Comparison of ENCODE assay signal across 7 cellular contexts in genomic region chr1:28510350-28511223, GRCh38. TPM values are rescaled to one million over a fixed set of nuclear protein-coding genes. Genes with fewer than 3 reads are reported as not detected.
DNase-seq lines count a peak whose midpoint lies in the region; ATAC-seq and TF ChIP-seq lines count a peak whose summit lies in the region.

No MANE protein-coding gene starts in this region.

- H3K27me3 ChIP-seq in GM23248 (replicated peaks; ENCODE audit: insufficient read depth) (no peaks in the 10 kb centered on the region), Panc1 (ENCODE audit: control insufficient read depth, insufficient read depth, low read length) (no peaks in the 10 kb centered on the region), mammary epithelial cell (ENCODE audit: insufficient read depth, low read length) (no peaks in the 10 kb centered on the region), neutrophil (no peaks in the 10 kb centered on the region)

- 72 to 73% methylated on average over 8 of the region's 8 CpGs for WGBS in GM23248 (ENCODE audit: low coverage in 1 of 2, low lambda C conversion rate in 2 of 2, missing lambda C conversion rate in 2 of 2), 2 experiments
- 62% methylated on average over 8 of the region's 8 CpGs for WGBS in mammary epithelial cell (ENCODE audit: low coverage, missing lambda C conversion rate)

- peaks cover 20% of the 10 kb centered on the region for H3K4me1 ChIP-seq in GM23248 (ENCODE audit: insufficient read depth)
- H3K4me1 ChIP-seq in Panc1 (ENCODE audit: control insufficient read depth, insufficient read depth, low read length): peaks cover 34% of the 10 kb centered on the region
- peaks cover 21% of the 10 kb centered on the region for H3K4me1 ChIP-seq in mammary epithelial cell (ENCODE audit: insufficient read depth, low read length)
- H3K4me1 ChIP-seq in neutrophil (ENCODE audit: control insufficient read depth in 1 of 2, insufficient read depth in 1 of 2, low read depth in 1 of 2, low read length in 1 of 2): peaks cover 44 to 51% of the 10 kb centered on the region in 2 experiments

- POLR2A ChIA-PET in Panc1 (lab: Charles Lee): interaction anchor here (0.5 to 0.6 kb wide), 4 partner anchors 40 to 153 kb away, joined by 3 to 5 read pairs (median 3); no protein-coding TSS in a partner anchor

- peak overlapping the region; percentile 99 for H3K4me2 ChIP-seq in GM23248 (ENCODE audit: unreplicated experiment)
- H3K4me2 ChIP-seq in mammary epithelial cell (ENCODE audit: insufficient read depth, low read depth, low read length): no peak overlapping the region

- H3K36me3 ChIP-seq in GM23248 (ENCODE audit: low read depth) (peaks cover 66% of the 10 kb centered on the region), Panc1 (ENCODE audit: control insufficient read depth, insufficient read depth, low read length) (peaks cover 36% of the 10 kb centered on the region), mammary epithelial cell (ENCODE audit: insufficient read depth, low read length) (peaks cover 38% of the 10 kb centered on the region), neutrophil (peaks cover 49% of the 10 kb centered on the region)

- H3K27ac ChIP-seq in GM23248: peak overlapping the region; percentile 95
- H3K27ac ChIP-seq in Panc1 (ENCODE audit: low read length): peak overlapping the region; percentile 100
- H3K27ac ChIP-seq in mammary epithelial cell (ENCODE audit: insufficient read depth, low read depth, low read length): peak overlapping the region; percentile 96
- H3K27ac ChIP-seq in neutrophil: peak overlapping the region; percentile 20

- intact Hi-C loops in Panc1 (cut with micrococcal nuclease; ENCODE audit: unreplicated experiment): no loop called here
- intact Hi-C loops in mammary epithelial cell (cut with micrococcal nuclease): no loop called here

- peaks cover 12% of the 10 kb centered on the region; the same call in 1 of the 2 replicates for H4K20me1 ChIP-seq in GM23248 (ENCODE audit: insufficient read depth)
- H4K20me1 ChIP-seq in mammary epithelial cell (ENCODE audit: insufficient read depth, low read length): peaks cover 8% of the 10 kb centered on the region

- H3K9me3 ChIP-seq in GM23248 (ENCODE audit: low read depth) (no peaks in the 10 kb centered on the region), Panc1 (ENCODE audit: control insufficient read depth, insufficient read depth, low read depth, low read length) (no peaks in the 10 kb centered on the region), mammary epithelial cell (replicated peaks; ENCODE audit: insufficient read depth, low read length) (no peaks in the 10 kb centered on the region), neutrophil (no peaks in the 10 kb centered on the region)

- peak; percentile 2 for ATAC-seq in Panc1

- BruUV-seq in Panc1 (replicated peaks; lab: Mats Ljungman, UMichigan): no TSS peak
- no TSS peak for BruUV-seq in mammary epithelial cell (replicated peaks; lab: Mats Ljungman, UMichigan)

- H3K9ac ChIP-seq in GM23248: peak overlapping the region; percentile 100
- peak overlapping the region; percentile 100 for H3K9ac ChIP-seq in mammary epithelial cell (ENCODE audit: insufficient read depth, low read length)

- no peak for TF ChIP-seq CTCF in Panc1 (IDR thresholded peaks at IDR 0.05)
- no peak for TF ChIP-seq CTCF in mammary epithelial cell (conservative IDR thresholded peaks at IDR 0.05 in 1 of 2, IDR thresholded peaks at IDR 0.05 in 1 of 2; ENCODE audit: extremely low read depth in 1 of 2, insufficient read depth in 1 of 2, low read depth in 1 of 2, low read length in 2 of 2)
- no peak for TF ChIP-seq CTCF in neutrophil (IDR thresholded peaks at IDR 0.05)

- H2AFZ ChIP-seq in GM23248: no peak overlapping the region
- no peak overlapping the region for H2AFZ ChIP-seq in mammary epithelial cell (ENCODE audit: low read depth, low read length)

- dilution Hi-C loops in mammary epithelial cell (cut with HindIII; ENCODE audit: low sequenced_read_pairs): no loop called here

- peaks cover 44% of the 10 kb centered on the region for H3K79me2 ChIP-seq in GM23248 (ENCODE audit: insufficient read depth)
- H3K79me2 ChIP-seq in mammary epithelial cell (ENCODE audit: insufficient read depth, low read length): peaks cover 39% of the 10 kb centered on the region

- CTCF ChIA-PET in Panc1 (lab: Charles Lee): no interaction called here
- CTCF ChIA-PET in mammary epithelial cell (lab: Charles Lee; ENCODE audit: low non-redundant PET): no interaction called here

- in situ Hi-C loops in GM23248 (cut with MboI) (no loop called here), Panc1 (cut with HindIII; ENCODE audit: low pct_unique_long_range_greater_than_20kb, low sequenced_read_pairs) (no loop called here), mammary epithelial cell (cut with MboI; ENCODE audit: low sequenced_read_pairs in 2 of 2) (no loop called here)

- DNase-seq in GM23248: peak; percentile 61
- DNase-seq in Panc1 (ENCODE audit: low read depth, low spot score): peak; percentile 80
- DNase-seq in mammary epithelial cell: peak; percentile 57
- DNase-seq in DMS153 treated with DMSO at 0.1 percent for 48 hours (lab: John Stamatoyannopoulos, UW; ENCODE audit: unreplicated experiment): no peak
- no peak for DNase-seq in DMS79 treated with DMSO at 0.1 percent for 48 hours (lab: John Stamatoyannopoulos, UW)
- no peak for DNase-seq in NCI-H2029 (lab: John Stamatoyannopoulos, UW)

- no peaks in the 10 kb centered on the region for H3K9me2 ChIP-seq in GM23248 (ENCODE audit: insufficient read depth)

- H3K4me3 ChIP-seq in GM23248: peak overlapping the region; percentile 100
- peak overlapping the region; percentile 81 to 96 for H3K4me3 ChIP-seq in Panc1 (ENCODE audit: low read depth in 2 of 2, low read length in 2 of 2)
- no peak overlapping the region for H3K4me3 ChIP-seq in mammary epithelial cell (replicated peaks in 1 of 3; ENCODE audit: insufficient read depth in 1 of 3, low read depth in 2 of 3, low read length in 3 of 3)
- H3K4me3 ChIP-seq in neutrophil (ENCODE audit: low read depth in 1 of 2, low read length in 1 of 2): no peak overlapping the region

- peaks cover 91% of the 10 kb centered on the region for H3F3A ChIP-seq in GM23248 (ENCODE audit: insufficient read depth)

RNA-seq across cellular contexts. Expression of gene RCC1, which starts 4.7 kb away (rescaled TPM):
- total RNA-seq in GM23248 (2014; rRNA removed; shearing (Covaris generic)): 27.0 and 31.7 TPM in 2 replicates
- 17.5 and 17.9 TPM in 2 replicates for polyA plus RNA-seq in GM23248 (2016; fragmentation: Nextera tagmentation; extraction: Ambion mirVana)
- 61.2 TPM for total RNA-seq in Panc1 (2021; ENCODE audit: unreplicated experiment)
- 57.8 TPM for polyA plus RNA-seq in Panc1 (2012; ENCODE audit: insufficient read length)
- 10 to 100 TPM; 21.2 to 46.0 TPM for total RNA-seq in mammary epithelial cell
- 52.3 TPM for polyA plus RNA-seq in mammary epithelial cell
- 54.2 TPM for polyA minus RNA-seq in mammary epithelial cell

RNA-seq across cellular contexts. Expression of gene TRNAU1AP, which starts 42.3 kb away (rescaled TPM):
- total RNA-seq in GM23248 (2014; rRNA removed; shearing (Covaris generic)): 21.9 and 22.0 TPM in 2 replicates
- 26.6 and 27.4 TPM in 2 replicates for polyA plus RNA-seq in GM23248 (2016; fragmentation: Nextera tagmentation; extraction: Ambion mirVana)
- total RNA-seq in Panc1 (2021; ENCODE audit: unreplicated experiment): 39.1 TPM
- polyA plus RNA-seq in Panc1 (2012; ENCODE audit: insufficient read length): 21.7 TPM
- 10 to 100 TPM; 21.3 to 36.9 TPM for total RNA-seq in mammary epithelial cell
- polyA plus RNA-seq in mammary epithelial cell: 34.1 TPM
- polyA minus RNA-seq in mammary epithelial cell: 50.4 TPM

Comparison
In these comparisons a context has a peak if more than half of its experiments do, and no peak if none do; other contexts are left out.
1. DNase-seq: peak in GM23248 (single experiment), Panc1 (single experiment) and mammary epithelial cell (single experiment); none in DMS153 treated with DMSO at 0.1 percent for 48 hours (single experiment), DMS79 treated with DMSO at 0.1 percent for 48 hours (single experiment) and NCI-H2029 (single experiment).
2. H3K27ac ChIP-seq: peak in every context shown above with its lines; median percentile 100 in Panc1; 96 in mammary epithelial cell; 95 in GM23248; 20 in neutrophil.
3. H3K4me3 ChIP-seq: peak in GM23248 (single experiment) and Panc1 (2 of 2); none in mammary epithelial cell (0 of 3) and neutrophil (0 of 2).